Comparison of ENCODE assay signal across 1 cellular context in genomic region chr4:6715704-6716017, GRCh38.
TF ChIP-seq lines count a peak whose summit lies in the region.

No MANE protein-coding gene starts in this region.

TF ChIP-seq in K562, 482 proteins besides CTCF, POLR2A, EP300 and RAD21:
- peak; percentile 99; the same call in 1 of the 2 replicates for TF ChIP-seq ZBTB2 (IDR thresholded peaks at IDR 0.05)
- peak in 1 of 2 experiments; percentile 67; a peak in 2 of 4 replicates for TF ChIP-seq KDM1A (IDR thresholded peaks at IDR 0.05)
- TF ChIP-seq, protein P1, sequence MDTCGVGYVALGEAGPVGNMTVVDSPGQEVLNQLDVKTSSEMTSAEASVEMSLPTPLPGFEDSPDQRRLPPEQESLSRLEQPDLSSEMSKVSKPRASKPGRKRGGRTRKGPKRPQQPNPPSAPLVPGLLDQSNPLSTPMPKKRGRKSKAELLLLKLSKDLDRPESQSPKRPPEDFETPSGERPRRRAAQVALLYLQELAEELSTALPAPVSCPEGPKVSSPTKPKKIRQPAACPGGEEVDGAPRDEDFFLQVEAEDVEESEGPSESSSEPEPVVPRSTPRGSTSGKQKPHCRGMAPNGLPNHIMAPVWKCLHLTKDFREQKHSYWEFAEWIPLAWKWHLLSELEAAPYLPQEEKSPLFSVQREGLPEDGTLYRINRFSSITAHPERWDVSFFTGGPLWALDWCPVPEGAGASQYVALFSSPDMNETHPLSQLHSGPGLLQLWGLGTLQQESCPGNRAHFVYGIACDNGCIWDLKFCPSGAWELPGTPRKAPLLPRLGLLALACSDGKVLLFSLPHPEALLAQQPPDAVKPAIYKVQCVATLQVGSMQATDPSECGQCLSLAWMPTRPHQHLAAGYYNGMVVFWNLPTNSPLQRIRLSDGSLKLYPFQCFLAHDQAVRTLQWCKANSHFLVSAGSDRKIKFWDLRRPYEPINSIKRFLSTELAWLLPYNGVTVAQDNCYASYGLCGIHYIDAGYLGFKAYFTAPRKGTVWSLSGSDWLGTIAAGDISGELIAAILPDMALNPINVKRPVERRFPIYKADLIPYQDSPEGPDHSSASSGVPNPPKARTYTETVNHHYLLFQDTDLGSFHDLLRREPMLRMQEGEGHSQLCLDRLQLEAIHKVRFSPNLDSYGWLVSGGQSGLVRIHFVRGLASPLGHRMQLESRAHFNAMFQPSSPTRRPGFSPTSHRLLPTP (IDR thresholded peaks at IDR 0.05; ENCODE audit: borderline replicate concordance, extremely low read depth, insufficient read length): no peak
- TF ChIP-seq, protein P2, sequence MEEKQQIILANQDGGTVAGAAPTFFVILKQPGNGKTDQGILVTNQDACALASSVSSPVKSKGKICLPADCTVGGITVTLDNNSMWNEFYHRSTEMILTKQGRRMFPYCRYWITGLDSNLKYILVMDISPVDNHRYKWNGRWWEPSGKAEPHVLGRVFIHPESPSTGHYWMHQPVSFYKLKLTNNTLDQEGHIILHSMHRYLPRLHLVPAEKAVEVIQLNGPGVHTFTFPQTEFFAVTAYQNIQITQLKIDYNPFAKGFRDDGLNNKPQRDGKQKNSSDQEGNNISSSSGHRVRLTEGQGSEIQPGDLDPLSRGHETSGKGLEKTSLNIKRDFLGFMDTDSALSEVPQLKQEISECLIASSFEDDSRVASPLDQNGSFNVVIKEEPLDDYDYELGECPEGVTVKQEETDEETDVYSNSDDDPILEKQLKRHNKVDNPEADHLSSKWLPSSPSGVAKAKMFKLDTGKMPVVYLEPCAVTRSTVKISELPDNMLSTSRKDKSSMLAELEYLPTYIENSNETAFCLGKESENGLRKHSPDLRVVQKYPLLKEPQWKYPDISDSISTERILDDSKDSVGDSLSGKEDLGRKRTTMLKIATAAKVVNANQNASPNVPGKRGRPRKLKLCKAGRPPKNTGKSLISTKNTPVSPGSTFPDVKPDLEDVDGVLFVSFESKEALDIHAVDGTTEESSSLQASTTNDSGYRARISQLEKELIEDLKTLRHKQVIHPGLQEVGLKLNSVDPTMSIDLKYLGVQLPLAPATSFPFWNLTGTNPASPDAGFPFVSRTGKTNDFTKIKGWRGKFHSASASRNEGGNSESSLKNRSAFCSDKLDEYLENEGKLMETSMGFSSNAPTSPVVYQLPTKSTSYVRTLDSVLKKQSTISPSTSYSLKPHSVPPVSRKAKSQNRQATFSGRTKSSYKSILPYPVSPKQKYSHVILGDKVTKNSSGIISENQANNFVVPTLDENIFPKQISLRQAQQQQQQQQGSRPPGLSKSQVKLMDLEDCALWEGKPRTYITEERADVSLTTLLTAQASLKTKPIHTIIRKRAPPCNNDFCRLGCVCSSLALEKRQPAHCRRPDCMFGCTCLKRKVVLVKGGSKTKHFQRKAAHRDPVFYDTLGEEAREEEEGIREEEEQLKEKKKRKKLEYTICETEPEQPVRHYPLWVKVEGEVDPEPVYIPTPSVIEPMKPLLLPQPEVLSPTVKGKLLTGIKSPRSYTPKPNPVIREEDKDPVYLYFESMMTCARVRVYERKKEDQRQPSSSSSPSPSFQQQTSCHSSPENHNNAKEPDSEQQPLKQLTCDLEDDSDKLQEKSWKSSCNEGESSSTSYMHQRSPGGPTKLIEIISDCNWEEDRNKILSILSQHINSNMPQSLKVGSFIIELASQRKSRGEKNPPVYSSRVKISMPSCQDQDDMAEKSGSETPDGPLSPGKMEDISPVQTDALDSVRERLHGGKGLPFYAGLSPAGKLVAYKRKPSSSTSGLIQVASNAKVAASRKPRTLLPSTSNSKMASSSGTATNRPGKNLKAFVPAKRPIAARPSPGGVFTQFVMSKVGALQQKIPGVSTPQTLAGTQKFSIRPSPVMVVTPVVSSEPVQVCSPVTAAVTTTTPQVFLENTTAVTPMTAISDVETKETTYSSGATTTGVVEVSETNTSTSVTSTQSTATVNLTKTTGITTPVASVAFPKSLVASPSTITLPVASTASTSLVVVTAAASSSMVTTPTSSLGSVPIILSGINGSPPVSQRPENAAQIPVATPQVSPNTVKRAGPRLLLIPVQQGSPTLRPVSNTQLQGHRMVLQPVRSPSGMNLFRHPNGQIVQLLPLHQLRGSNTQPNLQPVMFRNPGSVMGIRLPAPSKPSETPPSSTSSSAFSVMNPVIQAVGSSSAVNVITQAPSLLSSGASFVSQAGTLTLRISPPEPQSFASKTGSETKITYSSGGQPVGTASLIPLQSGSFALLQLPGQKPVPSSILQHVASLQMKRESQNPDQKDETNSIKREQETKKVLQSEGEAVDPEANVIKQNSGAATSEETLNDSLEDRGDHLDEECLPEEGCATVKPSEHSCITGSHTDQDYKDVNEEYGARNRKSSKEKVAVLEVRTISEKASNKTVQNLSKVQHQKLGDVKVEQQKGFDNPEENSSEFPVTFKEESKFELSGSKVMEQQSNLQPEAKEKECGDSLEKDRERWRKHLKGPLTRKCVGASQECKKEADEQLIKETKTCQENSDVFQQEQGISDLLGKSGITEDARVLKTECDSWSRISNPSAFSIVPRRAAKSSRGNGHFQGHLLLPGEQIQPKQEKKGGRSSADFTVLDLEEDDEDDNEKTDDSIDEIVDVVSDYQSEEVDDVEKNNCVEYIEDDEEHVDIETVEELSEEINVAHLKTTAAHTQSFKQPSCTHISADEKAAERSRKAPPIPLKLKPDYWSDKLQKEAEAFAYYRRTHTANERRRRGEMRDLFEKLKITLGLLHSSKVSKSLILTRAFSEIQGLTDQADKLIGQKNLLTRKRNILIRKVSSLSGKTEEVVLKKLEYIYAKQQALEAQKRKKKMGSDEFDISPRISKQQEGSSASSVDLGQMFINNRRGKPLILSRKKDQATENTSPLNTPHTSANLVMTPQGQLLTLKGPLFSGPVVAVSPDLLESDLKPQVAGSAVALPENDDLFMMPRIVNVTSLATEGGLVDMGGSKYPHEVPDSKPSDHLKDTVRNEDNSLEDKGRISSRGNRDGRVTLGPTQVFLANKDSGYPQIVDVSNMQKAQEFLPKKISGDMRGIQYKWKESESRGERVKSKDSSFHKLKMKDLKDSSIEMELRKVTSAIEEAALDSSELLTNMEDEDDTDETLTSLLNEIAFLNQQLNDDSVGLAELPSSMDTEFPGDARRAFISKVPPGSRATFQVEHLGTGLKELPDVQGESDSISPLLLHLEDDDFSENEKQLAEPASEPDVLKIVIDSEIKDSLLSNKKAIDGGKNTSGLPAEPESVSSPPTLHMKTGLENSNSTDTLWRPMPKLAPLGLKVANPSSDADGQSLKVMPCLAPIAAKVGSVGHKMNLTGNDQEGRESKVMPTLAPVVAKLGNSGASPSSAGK (IDR thresholded peaks at IDR 0.05): peak; percentile 7; the same call in 1 of the 2 replicates
- TF ChIP-seq E2F1 (CRISPR knock-in tag; IDR thresholded peaks at IDR 0.05): 0 out of 2 replicates have a peak, but pooled peaks have one; percentile 37
- no peak for TF ChIP-seq ZFP30 (CRISPR knock-in tag; IDR thresholded peaks at IDR 0.05; ENCODE audit: borderline replicate concordance)
- no peak for TF ChIP-seq IRF9 (tag; IDR thresholded peaks at IDR 0.05)
- TF ChIP-seq FOSL1 (tag; conservative IDR thresholded peaks at IDR 0.05): 0 out of 2 replicates have a peak, but pooled peaks have one; percentile 0
- TF ChIP-seq TOE1 (IDR thresholded peaks at IDR 0.05; ENCODE audit: borderline replicate concordance): no peak
- TF ChIP-seq TOE1 (CRISPR knock-in tag; IDR thresholded peaks at IDR 0.05; ENCODE audit: borderline replicate concordance, low read depth): no peak
- 0 out of 2 replicates have a peak, but pooled peaks have one; percentile 11 for TF ChIP-seq SREBF1 (IDR thresholded peaks at IDR 0.05; ENCODE audit: borderline replicate concordance, low read depth, low read length)
- TF ChIP-seq TAF9B (IDR thresholded peaks at IDR 0.05; ENCODE audit: partially characterized antibody): peak; percentile 16
- peak; percentile 43; the same call in 1 of the 2 replicates for TF ChIP-seq SP1 (CRISPR knock-in tag; IDR thresholded peaks at IDR 0.05)
- TF ChIP-seq ZNF436 (CRISPR knock-in tag; IDR thresholded peaks at IDR 0.05): peak; percentile 27; the same call in 1 of the 2 replicates
- 0 out of 2 replicates have a peak, but pooled peaks have one; percentile 49 for TF ChIP-seq ZBTB43 (CRISPR knock-in tag; IDR thresholded peaks at IDR 0.05)
- no peak for TF ChIP-seq YBX1 (IDR thresholded peaks at IDR 0.05)
- TF ChIP-seq FOXK2 (conservative IDR thresholded peaks at IDR 0.05 in 1 of 2, IDR thresholded peaks at IDR 0.05 in 1 of 2; ENCODE audit: low read depth in 2 of 2): peak in 1 of 2 experiments; percentile 57; a peak in 1 of 4 replicates
- TF ChIP-seq C11orf30 (IDR thresholded peaks at IDR 0.05; ENCODE audit: low read depth): 0 out of 2 replicates have a peak, but pooled peaks have one; percentile 9
- TF ChIP-seq ZNF384 (IDR thresholded peaks at IDR 0.05; ENCODE audit: low read depth, low read length): peak; percentile 55
- TF ChIP-seq EP400 (IDR thresholded peaks at IDR 0.05): peak; percentile 2; the same call in 1 of the 2 replicates
- 0 out of 2 replicates have a peak, but pooled peaks have one; percentile 4 for TF ChIP-seq RREB1 (CRISPR knock-in tag; IDR thresholded peaks at IDR 0.05)
